Comparison of ENCODE assay signal across 10 cellular contexts in genomic region chr4:187814737-187815465, GRCh38.
DNase-seq lines count a peak whose midpoint lies in the region; ATAC-seq and TF ChIP-seq lines count a peak whose summit lies in the region.
"Had no signal": no experiment of that assay in that cellular context is flagged by ENCODE, and none has a peak within 500 bp of the region (broad histone marks: within the 10 kb centered on the region; RNA-seq: fewer than 3 reads in every experiment).

No MANE protein-coding gene starts in this region.

- no peak for TF ChIP-seq CTCF in CD8-positive, alpha-beta T cell (IDR thresholded peaks at IDR 0.05)
- TF ChIP-seq CTCF in esophagus squamous epithelium (IDR thresholded peaks at IDR 0.05): no peak

- H3K9me3 Mint-ChIP-seq in CD8-positive, alpha-beta T cell: peaks cover 19% of the 10 kb centered on the region
- H3K9me3 Mint-ChIP-seq in naive thymus-derived CD4-positive, alpha-beta T cell: peaks cover 2 to 32% (median 9%) of the 10 kb centered on the region in 11 donors

- no peak for TF ChIP-seq POLR2A in esophagus squamous epithelium (IDR thresholded peaks at IDR 0.05)

- intact Hi-C loops in CD8-positive, alpha-beta T cell (cut with DNase I, micrococcal nuclease): no loop called here
- intact Hi-C loops in esophagus squamous epithelium (cut with DNase I): no loop called here
- intact Hi-C loops in naive thymus-derived CD4-positive, alpha-beta T cell (cut with micrococcal nuclease): no loop called here

- CTCF ChIA-PET in CD8-positive, alpha-beta T cell (lab: Charles Lee): no interaction called here
- CTCF ChIA-PET in naive thymus-derived CD4-positive, alpha-beta T cell (lab: Charles Lee): no interaction called here

- H3K4me1 Mint-ChIP-seq in CD8-positive, alpha-beta T cell (ENCODE audit: low read depth): no peaks in the 10 kb centered on the region
- H3K4me1 Mint-ChIP-seq in naive thymus-derived CD4-positive, alpha-beta T cell: peaks cover 0 to 4% (median 0%) of the 10 kb centered on the region in 7 donors

- no peak overlapping the region for H3K27ac Mint-ChIP-seq in CD8-positive, alpha-beta T cell
- H3K27ac Mint-ChIP-seq in naive thymus-derived CD4-positive, alpha-beta T cell: peak overlapping the region in 5 of 9 donors; percentile 26 to 68 (median 59)

- no peaks in the 10 kb centered on the region for H3K27me3 Mint-ChIP-seq in CD8-positive, alpha-beta T cell (ENCODE audit: low read depth)
- H3K27me3 Mint-ChIP-seq in naive thymus-derived CD4-positive, alpha-beta T cell: no peaks in the 10 kb centered on the region

- WGBS in esophagus squamous epithelium, 2 donors: 85% methylated on average over 25 to 28 of the region's 28 CpGs

- H3K27me3 ChIP-seq in CD8-positive, alpha-beta T cell (ENCODE audit: insufficient read depth, low read length): no peaks in the 10 kb centered on the region
- H3K27me3 ChIP-seq in esophagus squamous epithelium: no peaks in the 10 kb centered on the region
- no peaks in the 10 kb centered on the region for H3K27me3 ChIP-seq in naive thymus-derived CD4-positive, alpha-beta T cell (ENCODE audit: control insufficient read depth in 2 of 2, insufficient read depth in 2 of 2, low read length in 2 of 2)

- no peak for ATAC-seq in CD8-positive, alpha-beta T cell
- no peak for ATAC-seq in naive thymus-derived CD4-positive, alpha-beta T cell
- ATAC-seq in GM21515 (IDR thresholded peaks at IDR 0.05; ENCODE audit: unreplicated experiment): no peak

- H3K4me1 ChIP-seq in CD8-positive, alpha-beta T cell (ENCODE audit: insufficient read depth, low read length): no peaks in the 10 kb centered on the region
- no peaks in the 10 kb centered on the region for H3K4me1 ChIP-seq in esophagus squamous epithelium
- H3K4me1 ChIP-seq in naive thymus-derived CD4-positive, alpha-beta T cell (ENCODE audit: control insufficient read depth in 2 of 2, insufficient read depth in 2 of 2, low read length in 2 of 2): no peaks in the 10 kb centered on the region

- no peak for DNase-seq in CD8-positive, alpha-beta T cell
- DNase-seq in NCI-H510A treated with DMSO at 0.1 percent for 48 hours (lab: John Stamatoyannopoulos, UW) (peak; percentile 65), esophagus squamous epithelium (lab: John Stamatoyannopoulos, UW) (no peak), NCI-H2171 (lab: John Stamatoyannopoulos, UW) (no peak), NCI-H82 treated with DMSO at 0.1 percent for 48 hours (lab: John Stamatoyannopoulos, UW; ENCODE audit: unreplicated experiment) (no peak), GM03348 (ENCODE audit: low spot score) (no peak)
- DNase-seq in naive thymus-derived CD4-positive, alpha-beta T cell: peak in 3 of 9 donors; percentile 0 to 14 (median 1)
- DNase-seq: activated naive CD4-positive, alpha-beta T cell; NCI-H1417 had no signal

- no peak overlapping the region for H3K27ac ChIP-seq in CD8-positive, alpha-beta T cell (ENCODE audit: low read depth, low read length)
- peak overlapping the region in 2 of 4 donors; percentile 22 to 44 for H3K27ac ChIP-seq in esophagus squamous epithelium
- H3K27ac ChIP-seq in naive thymus-derived CD4-positive, alpha-beta T cell (ENCODE audit: low read depth, low read length): peak overlapping the region; percentile 7

- POLR2A ChIA-PET in CD8-positive, alpha-beta T cell (lab: Charles Lee): no interaction called here
- POLR2A ChIA-PET in naive thymus-derived CD4-positive, alpha-beta T cell (lab: Charles Lee): no interaction called here

- H3K9me3 ChIP-seq in CD8-positive, alpha-beta T cell (ENCODE audit: low read length): no peaks in the 10 kb centered on the region
- no peaks in the 10 kb centered on the region for H3K9me3 ChIP-seq in esophagus squamous epithelium
- H3K9me3 ChIP-seq in naive thymus-derived CD4-positive, alpha-beta T cell (ENCODE audit: control insufficient read depth in 2 of 3, low read length in 3 of 3): no peaks in the 10 kb centered on the region

- peak overlapping the region; percentile 51 for H3K4me3 Mint-ChIP-seq in CD8-positive, alpha-beta T cell
- peak overlapping the region in 9 of 10 donors; percentile 16 to 81 (median 59) for H3K4me3 Mint-ChIP-seq in naive thymus-derived CD4-positive, alpha-beta T cell

- no peak overlapping the region for H3K4me3 ChIP-seq in CD8-positive, alpha-beta T cell (ENCODE audit: low read depth, low read length)
- H3K4me3 ChIP-seq in esophagus squamous epithelium: peak overlapping the region in 3 of 4 donors; percentile 13 to 32 (median 27)
- H3K4me3 ChIP-seq in naive thymus-derived CD4-positive, alpha-beta T cell (ENCODE audit: low read length): no peak overlapping the region

- no peaks in the 10 kb centered on the region for H3K36me3 ChIP-seq in CD8-positive, alpha-beta T cell (ENCODE audit: insufficient read depth, low read length)
- no peaks in the 10 kb centered on the region for H3K36me3 ChIP-seq in esophagus squamous epithelium
- H3K36me3 ChIP-seq in naive thymus-derived CD4-positive, alpha-beta T cell (ENCODE audit: control insufficient read depth in 2 of 3, insufficient read depth in 3 of 3, low read length in 3 of 3): no peaks in the 10 kb centered on the region

- no peaks in the 10 kb centered on the region for H3K36me3 Mint-ChIP-seq in CD8-positive, alpha-beta T cell
- H3K36me3 Mint-ChIP-seq in naive thymus-derived CD4-positive, alpha-beta T cell: peaks cover 0 to under 1% (median 0%) of the 10 kb centered on the region in 5 donors

Comparison
In these comparisons a context has a peak if more than half of its experiments do, and no peak if none do; other contexts are left out.
1. H3K4me3 ChIP-seq: peak in esophagus squamous epithelium (3 of 4); none in CD8-positive, alpha-beta T cell (single experiment) and naive thymus-derived CD4-positive, alpha-beta T cell (single experiment).